ENCODE assay signal across 19 cellular contexts in genomic region chr11:74226907-74227306, GRCh38. TPM values are rescaled to one million over a fixed set of nuclear protein-coding genes. Genes with fewer than 3 reads are reported as not detected.
DNase-seq lines count a peak whose midpoint lies in the region; ATAC-seq and TF ChIP-seq lines count a peak whose summit lies in the region.
"Had no signal": no experiment of that assay in that cellular context is flagged by ENCODE, and none has a peak within 500 bp of the region (broad histone marks: within the 10 kb centered on the region; RNA-seq: fewer than 3 reads in every experiment).

No MANE protein-coding gene starts in this region.

- H3K4me1 ChIP-seq in endodermal cell (ENCODE audit: control insufficient read depth, insufficient read depth, low read length) (no peaks in the 10 kb centered on the region), lower lobe of right lung (peaks cover 5% of the 10 kb centered on the region)
- H3K4me1 ChIP-seq: testis had no signal

- DNase-seq in DMS 273 (lab: John Stamatoyannopoulos, UW; ENCODE audit: unreplicated experiment): peak; percentile 1
- no peak for DNase-seq in DMS 273 treated with DMSO at 0.1 percent for 48 hours (lab: John Stamatoyannopoulos, UW)
- DNase-seq in HuH-7.5 (ENCODE audit: low spot score): peak; percentile 3
- peak; percentile 50 for DNase-seq in endodermal cell
- no peak for DNase-seq in lower lobe of right lung
- no peak for DNase-seq in hippocampal formation (lab: John Stamatoyannopoulos, UW)
- no peak for DNase-seq in COR-L47 (lab: John Stamatoyannopoulos, UW)
- DNase-seq in globus pallidus (ENCODE audit: low spot score): no peak
- DNase-seq: activated CD4-positive, alpha-beta T cell treated with anti-CD3 and anti-CD28 coated beads for 4 hours; BE2C; effector CD4-positive, alpha-beta T cell; kidney glomerular epithelial cell; NCI-H1105 treated with DMSO at 0.1 percent for 48 hours; NCI-H2171; testis had no signal

- no peak overlapping the region for H3K9ac ChIP-seq in endodermal cell (ENCODE audit: extremely low read depth, low read length, poor library complexity, severe bottlenecking)

- no peaks in the 10 kb centered on the region for H3K27me3 Mint-ChIP-seq in endodermal cell (ENCODE audit: insufficient read depth)
- H3K27me3 Mint-ChIP-seq: IgD-negative memory B cell had no signal

- H3K9me3 ChIP-seq in endodermal cell (ENCODE audit: control insufficient read depth, low read length) (no peaks in the 10 kb centered on the region), lower lobe of right lung (no peaks in the 10 kb centered on the region)
- H3K9me3 ChIP-seq: BE2C, neutrophil, testis had no signal

- peaks cover 21% of the 10 kb centered on the region for H3K36me3 Mint-ChIP-seq in endodermal cell (ENCODE audit: low read depth)

- H3K36me3 ChIP-seq in endodermal cell (ENCODE audit: control insufficient read depth, insufficient read depth, low read length): peaks cover 19% of the 10 kb centered on the region
- H3K36me3 ChIP-seq in lower lobe of right lung: peaks cover 27% of the 10 kb centered on the region

- 71 to 84% methylated on average over 2 of the region's 2 CpGs for WGBS in endodermal cell (ENCODE audit: insufficient coverage in 1 of 2, insufficient read length in 1 of 2), 2 experiments

- H3K27ac ChIP-seq in endodermal cell (ENCODE audit: low read depth, low read length) (no peak overlapping the region), lower lobe of right lung (no peak overlapping the region)
- H3K27ac ChIP-seq: 22Rv1, neutrophil, testis had no signal

- H3K27ac Mint-ChIP-seq in endodermal cell: no peak overlapping the region
- H3K27ac Mint-ChIP-seq: IgD-negative memory B cell; stimulated activated effector memory CD8-positive, alpha-beta T cell treated with anti-CD3 and anti-CD28 coated beads, Interleukin-12 subunit alpha, Interleukin-12 subunit beta, amount 100 ng/mL, for 72 hours had no signal

- H3K27me3 ChIP-seq in endodermal cell (ENCODE audit: control insufficient read depth, insufficient read depth, low read length, poor library complexity, severe bottlenecking): no peaks in the 10 kb centered on the region
- no peaks in the 10 kb centered on the region for H3K27me3 ChIP-seq in lower lobe of right lung (ENCODE audit: low read depth)
- H3K27me3 ChIP-seq: BE2C, neutrophil, testis had no signal

- no peak overlapping the region for H3K4me3 Mint-ChIP-seq in endodermal cell
- H3K4me3 Mint-ChIP-seq: IgD-negative memory B cell; stimulated activated effector memory CD8-positive, alpha-beta T cell treated with anti-CD3 and anti-CD28 coated beads, Interleukin-12 subunit alpha, Interleukin-12 subunit beta, amount 100 ng/mL, for 72 hours had no signal

- peak; percentile 42 for TF ChIP-seq CTCF in endodermal cell (conservative IDR thresholded peaks at IDR 0.05)
- no peak for TF ChIP-seq CTCF in lower lobe of right lung (IDR thresholded peaks at IDR 0.05)

- ATAC-seq in lower lobe of right lung: peak; percentile 44 to 61
- ATAC-seq: stimulated activated effector memory CD8-positive, alpha-beta T cell treated with anti-CD3 and anti-CD28 coated beads, Interleukin-12 subunit alpha, Interleukin-12 subunit beta, amount 100 ng/mL, for 72 hours had no signal

- no peak overlapping the region for H3K4me3 ChIP-seq in endodermal cell (ENCODE audit: low read length)
- no peak overlapping the region for H3K4me3 ChIP-seq in lower lobe of right lung
- H3K4me3 ChIP-seq: testis had no signal

- intact Hi-C loops in lower lobe of right lung (cut with DNase I): no loop called here

- peaks cover 5% of the 10 kb centered on the region for H3K9me3 Mint-ChIP-seq in endodermal cell
- H3K9me3 Mint-ChIP-seq: IgD-negative memory B cell; stimulated activated effector memory CD8-positive, alpha-beta T cell treated with anti-CD3 and anti-CD28 coated beads, Interleukin-12 subunit alpha, Interleukin-12 subunit beta, amount 100 ng/mL, for 72 hours had no signal

- H3K4me1 Mint-ChIP-seq in endodermal cell: peaks cover 2% of the 10 kb centered on the region
- H3K4me1 Mint-ChIP-seq: IgD-negative memory B cell had no signal

RNA-seq across cellular contexts. Expression of gene PPME1, which starts 55.8 kb away (rescaled TPM):
- total RNA-seq in endodermal cell (10 to 100 TPM; 28.8 to 38.3 TPM), lower lobe of right lung (29.4 TPM)
- 47.3 TPM for polyA plus RNA-seq in endodermal cell (2013, experiment 1 of 2)
- 45.9 TPM for polyA plus RNA-seq in endodermal cell (2013, experiment 2 of 2)

RNA-seq across cellular contexts. Expression of gene C2CD3, which starts 56.1 kb away (rescaled TPM):
- total RNA-seq in endodermal cell (10 to 100 TPM; 31.0 to 34.2 TPM), lower lobe of right lung (31.0 TPM)
- polyA plus RNA-seq in endodermal cell (2013, experiment 1 of 2): 21.4 TPM
- 26.7 TPM for polyA plus RNA-seq in endodermal cell (2013, experiment 2 of 2)

Comparison
In these comparisons a context has a peak if more than half of its experiments do, and no peak if none do; other contexts are left out.
1. DNase-seq: peak in DMS 273 (single experiment), HuH-7.5 (single experiment) and endodermal cell (single experiment); none in DMS 273 treated with DMSO at 0.1 percent for 48 hours (single experiment), lower lobe of right lung (single experiment), hippocampal formation (0 of 2), COR-L47 (single experiment) and globus pallidus (single experiment).